Comparison of ENCODE assay signal across 30 cellular contexts in the genomic region with DNA sequence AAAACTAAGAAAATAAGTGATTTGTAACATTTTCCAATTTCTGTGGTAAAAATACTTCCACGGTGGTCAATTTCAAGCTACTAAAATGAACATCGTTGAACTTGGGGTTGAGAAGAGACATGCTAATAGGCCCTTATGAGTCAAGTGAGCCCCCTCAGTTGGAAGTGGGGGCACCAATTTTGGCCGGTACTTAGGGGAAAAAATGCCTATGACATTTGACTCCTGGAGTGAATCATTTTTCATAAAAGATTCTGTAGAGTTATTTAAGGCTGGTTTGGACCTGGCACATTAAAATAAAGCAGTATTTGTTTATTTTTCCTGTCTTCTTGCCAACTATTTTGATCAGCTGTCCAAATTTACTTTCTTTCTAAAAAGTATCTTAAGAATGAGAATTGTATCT. TPM values are rescaled to one million over a fixed set of nuclear protein-coding genes. Genes with fewer than 3 reads are reported as not detected.
DNase-seq lines count a peak whose midpoint lies in the region; ATAC-seq, FAIRE-seq and TF ChIP-seq lines count a peak whose summit lies in the region.
"Had no signal": no experiment of that assay in that cellular context is flagged by ENCODE, and none has a peak within 500 bp of the region (broad histone marks: within the 10 kb centered on the region; RNA-seq: fewer than 3 reads in every experiment).

No MANE protein-coding gene starts in this region.

- POLR2A ChIA-PET in GM12878 (lab: Charles Lee) = no interaction called here

- no peaks in the 10 kb centered on the region for H3K36me3 ChIP-seq in GM12878 (ENCODE audit: control insufficient read depth in 2 of 2, insufficient read depth in 2 of 2, low read length in 1 of 2)
- no peaks in the 10 kb centered on the region for H3K36me3 ChIP-seq in gastroesophageal sphincter
- no peaks in the 10 kb centered on the region for H3K36me3 ChIP-seq in thoracic aorta
- H3K36me3 ChIP-seq: heart left ventricle, neutrophil, prostate gland, sigmoid colon had no signal

- SMC1A ChIA-PET in GM12878 (lab: Charles Lee; ENCODE audit: uncharacterized antibody, unreplicated experiment) = interaction anchor here (0.7 to 2.1 kb wide), 4 partner anchors 15 to 57 kb away, joined by 3 to 5 read pairs (median 4); no protein-coding TSS in a partner anchor

- no peaks in the 10 kb centered on the region for H3K4me1 Mint-ChIP-seq in activated T-helper 17 cell treated with anti-CD3 and anti-CD28 coated beads, Interleukin-2, amount 50 U/mL, for 72 hours
- H3K4me1 Mint-ChIP-seq: activated B cell treated with CpG ODN at 0.5 μM for 24 hours; activated CD4-positive, alpha-beta T cell treated with anti-CD3 and anti-CD28 coated beads, Interleukin-2, amount 10 ng/mL, durations not matched to agents 7 days and 5 days; brain; mesothelial cell of epicardium; naive thymus-derived CD4-positive, alpha-beta T cell had no signal

- H4K20me1 ChIP-seq in GM12878 (ENCODE audit: control insufficient read depth, insufficient read depth) = no peaks in the 10 kb centered on the region

- no TSS peak for BruUV-seq in GM12878 (replicated peaks; lab: Mats Ljungman, UMichigan)

- no peak overlapping the region for H3K4me3 Mint-ChIP-seq in activated T-helper 17 cell treated with anti-CD3 and anti-CD28 coated beads, Interleukin-2, amount 50 U/mL, for 72 hours
- H3K4me3 Mint-ChIP-seq: activated B cell treated with CpG ODN at 0.5 μM for 24 hours; activated CD4-positive, alpha-beta T cell treated with anti-CD3 and anti-CD28 coated beads, Interleukin-2, amount 10 ng/mL, durations not matched to agents 7 days and 5 days; activated T-cell treated with anti-CD3 and anti-CD28 coated beads, Interleukin-2, amount 50 U/mL, for 4 hours; brain; mesothelial cell of epicardium; naive thymus-derived CD4-positive, alpha-beta T cell had no signal

- TF ChIP-seq POLR2A in GM12878 (IDR thresholded peaks at IDR 0.05; ENCODE audit: low read depth, low read length) = no peak
- TF ChIP-seq POLR2A in gastroesophageal sphincter (IDR thresholded peaks at IDR 0.05) = no peak

- DNase-seq in LNCaP clone FGC (ENCODE audit: low read depth) (peak; percentile 15), GM12878 (ENCODE audit: low read depth, low spot score) (no peak), thoracic aorta (ENCODE audit: low spot score) (no peak), NCI-H1105 treated with DMSO at 0.1 percent for 48 hours (lab: John Stamatoyannopoulos, UW) (no peak)
- DNase-seq in activated CD4-positive, alpha-beta T cell treated with anti-CD3 and anti-CD28 coated beads, Interleukin-2, amount 50 U/mL, for 1 hour = no peak
- DNase-seq: activated B cell treated with CpG ODN at 0.5 μM for 24 hours; activated CD4-positive, alpha-beta T cell treated with anti-CD3 and anti-CD28 coated beads, Interleukin-2, amount 10 ng/mL, durations not matched to agents 7 days and 5 days; activated T-cell treated with anti-CD3 and anti-CD28 coated beads, Interleukin-2, amount 50 U/mL, for 4 hours; C1 segment of cervical spinal cord; Caco-2; effector memory CD4-positive, alpha-beta T cell; foreskin fibroblast; heart left ventricle; naive thymus-derived CD4-positive, alpha-beta T cell; NCI-H1092; NCI-H1694 treated with DMSO at 0.1 percent for 48 hours; NCI-H446 treated with DMSO at 0.1 percent for 48 hours; sigmoid colon; stimulated activated CD4-positive, alpha-beta T cell treated with anti-CD3 and anti-CD28 coated beads, Interleukin-4, amount 100 ng/mL, for 24 hours; trophoblast cell had no signal

- H3K36me3 Mint-ChIP-seq in activated T-helper 17 cell treated with anti-CD3 and anti-CD28 coated beads, Interleukin-2, amount 50 U/mL, for 72 hours (ENCODE audit: low read depth) = no peaks in the 10 kb centered on the region
- H3K36me3 Mint-ChIP-seq: brain; mesothelial cell of epicardium; naive thymus-derived CD4-positive, alpha-beta T cell had no signal

- no peak for TF ChIP-seq EP300 in GM12878 (IDR thresholded peaks at IDR 0.05; ENCODE audit: borderline replicate concordance in 1 of 2, control insufficient read depth in 1 of 2, low read depth in 2 of 2, low read length in 2 of 2)
- no peak for TF ChIP-seq EP300 in gastroesophageal sphincter (IDR thresholded peaks at IDR 0.05)

- TF ChIP-seq CTCF in LNCaP clone FGC (IDR thresholded peaks at IDR 0.05; ENCODE audit: control insufficient read depth, extremely low read depth, insufficient read depth) (no peak), GM12878 (IDR thresholded peaks at IDR 0.05 in 2 of 3, conservative IDR thresholded peaks at IDR 0.05 in 1 of 3; ENCODE audit: control insufficient read depth in 2 of 3, extremely low read depth in 1 of 3, insufficient read depth in 1 of 3, low read depth in 3 of 3, low read length in 3 of 3) (no peak), gastroesophageal sphincter (IDR thresholded peaks at IDR 0.05) (no peak), thoracic aorta (IDR thresholded peaks at IDR 0.05) (no peak)

- H3K27ac ChIP-seq in GM12878 (ENCODE audit: control insufficient read depth, insufficient read depth) = no peak overlapping the region
- peak overlapping the region; percentile 25 to 58 (median 46) for H3K27ac ChIP-seq in gastroesophageal sphincter
- H3K27ac ChIP-seq in thoracic aorta = peak overlapping the region; percentile 1 to 16
- H3K27ac ChIP-seq: epithelial cell of prostate, heart left ventricle, neutrophil, prostate gland, SK-N-MC had no signal

- H3K27me3 ChIP-seq in GM12878 (replicated peaks in 1 of 2; ENCODE audit: control insufficient read depth in 2 of 2, insufficient read depth in 2 of 2, low read length in 1 of 2) = no peaks in the 10 kb centered on the region
- no peaks in the 10 kb centered on the region for H3K27me3 ChIP-seq in gastroesophageal sphincter
- no peaks in the 10 kb centered on the region for H3K27me3 ChIP-seq in thoracic aorta (replicated peaks; ENCODE audit: insufficient read depth)
- H3K27me3 ChIP-seq: heart left ventricle, neutrophil, sigmoid colon had no signal

- no peak overlapping the region for H3K4me3 ChIP-seq in LNCaP clone FGC (ENCODE audit: low read depth, low read length)
- no peak overlapping the region for H3K4me3 ChIP-seq in GM12878
- H3K4me3 ChIP-seq in gastroesophageal sphincter = no peak overlapping the region
- no peak overlapping the region for H3K4me3 ChIP-seq in thoracic aorta
- H3K4me3 ChIP-seq: heart left ventricle, prostate gland, sigmoid colon, SK-N-MC had no signal

- WGBS in GM12878 (ENCODE audit: insufficient coverage, insufficient replicate concordance, low lambda C conversion rate, missing lambda C conversion rate) = 17% methylated on average over 3 of the region's 3 CpGs
- 28 to 34% methylated on average over 3 of the region's 3 CpGs for WGBS in gastroesophageal sphincter (ENCODE audit: low coverage in 1 of 2), 2 donors

- no peak overlapping the region for H3K9ac ChIP-seq in GM12878 (ENCODE audit: control insufficient read depth, insufficient read depth, low read length)

- intact Hi-C loops in GM12878 (cut with micrococcal nuclease; ENCODE audit: unreplicated experiment) = no loop called here

- H3K4me2 ChIP-seq in GM12878 (ENCODE audit: control insufficient read depth, insufficient read depth) = no peak overlapping the region

- H3K79me2 ChIP-seq in GM12878 (ENCODE audit: control insufficient read depth, insufficient read depth, low read length) = no peaks in the 10 kb centered on the region

- CTCF ChIA-PET in GM12878 (lab: Yijun Ruan, JAX) = interaction anchor here (0.8 kb wide), 1 partner anchor 69 kb away, joined by 3 read pairs; no protein-coding TSS in a partner anchor

- no peak for TF ChIP-seq RAD21 in GM12878 (IDR thresholded peaks at IDR 0.05; ENCODE audit: insufficient read depth, low read depth, low read length)

- in situ Hi-C loops in GM12878 (cut with MboI) = no loop called here

- FAIRE-seq in GM12878 (lab: Jason Lieb, UNC) = no peak

- no peak overlapping the region for H2AFZ ChIP-seq in GM12878 (ENCODE audit: control insufficient read depth, low read depth, low read length)

- no peaks in the 10 kb centered on the region for H3K9me3 Mint-ChIP-seq in activated T-helper 17 cell treated with anti-CD3 and anti-CD28 coated beads, Interleukin-2, amount 50 U/mL, for 72 hours
- H3K9me3 Mint-ChIP-seq: activated CD4-positive, alpha-beta T cell treated with anti-CD3 and anti-CD28 coated beads, Interleukin-2, amount 10 ng/mL, durations not matched to agents 7 days and 5 days; activated T-cell treated with anti-CD3 and anti-CD28 coated beads, Interleukin-2, amount 50 U/mL, for 4 hours had no signal

- no peaks in the 10 kb centered on the region for H3K27me3 Mint-ChIP-seq in activated T-helper 17 cell treated with anti-CD3 and anti-CD28 coated beads, Interleukin-2, amount 50 U/mL, for 72 hours
- H3K27me3 Mint-ChIP-seq: activated B cell treated with CpG ODN at 0.5 μM for 24 hours; activated CD4-positive, alpha-beta T cell treated with anti-CD3 and anti-CD28 coated beads, Interleukin-2, amount 10 ng/mL, durations not matched to agents 7 days and 5 days; brain had no signal

- H3K9me3 ChIP-seq in GM12878 (replicated peaks; ENCODE audit: control insufficient read depth, insufficient read depth, low read length) (no peaks in the 10 kb centered on the region), gastroesophageal sphincter (no peaks in the 10 kb centered on the region), thoracic aorta (no peaks in the 10 kb centered on the region)
- H3K9me3 ChIP-seq: Caco-2, heart left ventricle, neutrophil, prostate gland, sigmoid colon had no signal

- H3K27ac Mint-ChIP-seq in activated T-helper 17 cell treated with anti-CD3 and anti-CD28 coated beads, Interleukin-2, amount 50 U/mL, for 72 hours = no peak overlapping the region
- H3K27ac Mint-ChIP-seq: activated B cell treated with CpG ODN at 0.5 μM for 24 hours; activated CD4-positive, alpha-beta T cell treated with anti-CD3 and anti-CD28 coated beads, Interleukin-2, amount 10 ng/mL, durations not matched to agents 7 days and 5 days; brain; mesothelial cell of epicardium; naive thymus-derived CD4-positive, alpha-beta T cell had no signal

- RAD21 ChIA-PET in GM12878 (lab: Charles Lee; ENCODE audit: unreplicated experiment) = interaction anchor here (0.6 kb wide), 1 partner anchor 86 kb away, joined by 3 read pairs; no protein-coding TSS in a partner anchor

- peak; percentile 61 for ATAC-seq in GM12878
- ATAC-seq in gastroesophageal sphincter = no peak
- ATAC-seq in thoracic aorta (ENCODE audit: insufficient number of reproducible peaks, low FRiP score, low read depth) = no peak
- ATAC-seq in activated T-helper 17 cell treated with anti-CD3 and anti-CD28 coated beads, Interleukin-2, amount 50 U/mL, for 72 hours (replicated peaks) = no peak
- ATAC-seq: activated T-cell treated with anti-CD3 and anti-CD28 coated beads, Interleukin-2, amount 50 U/mL, for 4 hours; HCT116; heart left ventricle; naive thymus-derived CD4-positive, alpha-beta T cell had no signal

- H3K4me1 ChIP-seq in GM12878 (ENCODE audit: control insufficient read depth, insufficient read depth, low read length) (no peaks in the 10 kb centered on the region), gastroesophageal sphincter (peaks cover 0 to 10% (median 7%) of the 10 kb centered on the region in 3 donors), thoracic aorta (ENCODE audit: control insufficient read depth in 1 of 2, low read depth in 2 of 2) (peaks cover 0 to 21% of the 10 kb centered on the region in 2 donors)
- H3K4me1 ChIP-seq: Caco-2, heart left ventricle, prostate gland, sigmoid colon had no signal

RNA-seq across cellular contexts. Expression of gene CAP2, which starts 32.4 kb away (rescaled TPM):
- total RNA-seq in GM12878 (2013; cell fraction: nucleolus; rRNA removed) = 1.9 and 2.3 TPM in 2 replicates
- not detected in 2 replicates for total RNA-seq in GM12878 (2014; rRNA removed)
- not detected in 2 replicates for total RNA-seq in GM12878 (2014; rRNA removed; fragmentation: Illumina TruSeq; extraction: Trizol)
- 0.15 TPM in 1 of 2 replicates, not detected in the other for total RNA-seq in GM12878 (2021)
- not detected for polyA plus RNA-seq in GM12878 (2011; ENCODE audit: low read depth)
- 2.0 and 3.0 TPM in 2 replicates for polyA plus RNA-seq in GM12878 (2011; rRNA removed)
- polyA plus RNA-seq in GM12878 (2011; cell fraction: cytosol; rRNA removed) = 1.2 and 1.3 TPM in 2 replicates
- 0.67 and 1.2 TPM in 2 replicates for polyA plus RNA-seq in GM12878 (2011; cell fraction: nucleus; rRNA removed)
- 0.10 TPM in 1 of 2 replicates, not detected in the other for polyA plus RNA-seq in GM12878 (2012)
- polyA plus RNA-seq in GM12878 (2014; fragmentation: Illumina TruSeq; extraction: Trizol) = not detected in 2 replicates
- not detected for polyA plus RNA-seq in GM12878 (2014; fragmentation: Nextera tagmentation; extraction: Ambion mirVana)
- not detected in 2 replicates for polyA plus RNA-seq in GM12878 (2014; rRNA removed)
- polyA plus RNA-seq in GM12878 (2016; fragmentation: Nextera tagmentation; extraction: Ambion mirVana) = under 1 TPM in 1 of 2 experiments, not detected in 1; 0.10 TPM
- polyA minus RNA-seq in GM12878 (2011; rRNA and poly(A)+ RNA removed) = 2.0 and 2.1 TPM in 2 replicates
- 1.0 and 2.1 TPM in 2 replicates for polyA minus RNA-seq in GM12878 (2011; cell fraction: cytosol; rRNA and poly(A)+ RNA removed)
- 0.73 and 1.2 TPM in 2 replicates for polyA minus RNA-seq in GM12878 (2011; cell fraction: nucleus; rRNA and poly(A)+ RNA removed)
- total RNA-seq in gastroesophageal sphincter = 10 to 100 TPM; 28.5 to 66.5 (median 59.0) TPM
- total RNA-seq in thoracic aorta = 10 to 100 TPM; 20.6 to 20.8 TPM
- total RNA-seq in activated T-helper 17 cell treated with anti-CD3 and anti-CD28 coated beads, Interleukin-2, amount 50 U/mL, for 72 hours = not detected
- total RNA-seq: activated B cell treated with CpG ODN at 0.5 μM for 24 hours; activated CD4-positive, alpha-beta T cell treated with anti-CD3 and anti-CD28 coated beads, Interleukin-2, amount 10 ng/mL, durations not matched to agents 7 days and 5 days; activated T-cell treated with anti-CD3 and anti-CD28 coated beads, Interleukin-2, amount 50 U/mL, for 4 hours; naive thymus-derived CD4-positive, alpha-beta T cell; T-helper 1 cell treated with Interleukin-12 subunit alpha and Interleukin-12 subunit beta and Interleukin-4 antibody, amounts not matched to agents 30 ng/mL and 1 ng/mL, for 36 hours had no signal
- polyA plus RNA-seq: naive thymus-derived CD4-positive, alpha-beta T cell had no signal

Comparison
In these comparisons a context has a peak if more than half of its experiments do, and no peak if none do; other contexts are left out.
1. RNA of gene CAP2, which starts 32.4 kb away (total RNA-seq): 28.5 to 66.5 TPM in gastroesophageal sphincter and 20.6 to 20.8 TPM in thoracic aorta; 0.15 to 2.3 TPM in GM12878 and not detected in activated T-helper 17 cell treated with anti-CD3 and anti-CD28 coated beads, Interleukin-2, amount 50 U/mL, for 72 hours; every median in the first group is over 4 times any median in the second.